In genomic region chr17:3514167-3514566, GRCh38 we compare ENCODE assay signal across 11 cellular contexts. TPM values are rescaled to one million over a fixed set of nuclear protein-coding genes. Genes with fewer than 3 reads are reported as not detected.
"Had no signal": no experiment of that assay in that cellular context is flagged by ENCODE, and none has a peak within 500 bp of the region (broad histone marks: within the 10 kb centered on the region; RNA-seq: fewer than 3 reads in every experiment).

No MANE protein-coding gene starts in this region.

RNA-seq across cellular contexts. Expression of gene ASPA, which starts 38.4 kb away (rescaled TPM):
- total RNA-seq: naive thymus-derived CD4-positive, alpha-beta T cell; natural killer cell treated with Interleukin-12 subunit alpha and Interleukin-12 subunit beta and Interleukin-15 and Interleukin-18, amount 100 ng/mL, for 72 hours; smooth muscle cell had no signal
- polyA plus RNA-seq: keratinocyte; naive thymus-derived CD4-positive, alpha-beta T cell; smooth muscle cell had no signal

RNA-seq across cellular contexts. Expression of gene SPATA22, which starts 42.5 kb away (rescaled TPM):
- total RNA-seq: hepatocyte; left colon; lung; myocyte; natural killer cell treated with Interleukin-12 subunit alpha and Interleukin-12 subunit beta and Interleukin-15 and Interleukin-18, amount 100 ng/mL, for 72 hours; smooth muscle cell; thoracic aorta; vagina had no signal
- polyA plus RNA-seq: hepatocyte; keratinocyte; naive thymus-derived CD4-positive, alpha-beta T cell; neural cell; smooth muscle cell had no signal

RNA-seq across cellular contexts. Expression of gene TRPV3, which starts 43.4 kb away (rescaled TPM):
- polyA plus RNA-seq: naive thymus-derived CD4-positive, alpha-beta T cell had no signal
